In the genomic region with DNA sequence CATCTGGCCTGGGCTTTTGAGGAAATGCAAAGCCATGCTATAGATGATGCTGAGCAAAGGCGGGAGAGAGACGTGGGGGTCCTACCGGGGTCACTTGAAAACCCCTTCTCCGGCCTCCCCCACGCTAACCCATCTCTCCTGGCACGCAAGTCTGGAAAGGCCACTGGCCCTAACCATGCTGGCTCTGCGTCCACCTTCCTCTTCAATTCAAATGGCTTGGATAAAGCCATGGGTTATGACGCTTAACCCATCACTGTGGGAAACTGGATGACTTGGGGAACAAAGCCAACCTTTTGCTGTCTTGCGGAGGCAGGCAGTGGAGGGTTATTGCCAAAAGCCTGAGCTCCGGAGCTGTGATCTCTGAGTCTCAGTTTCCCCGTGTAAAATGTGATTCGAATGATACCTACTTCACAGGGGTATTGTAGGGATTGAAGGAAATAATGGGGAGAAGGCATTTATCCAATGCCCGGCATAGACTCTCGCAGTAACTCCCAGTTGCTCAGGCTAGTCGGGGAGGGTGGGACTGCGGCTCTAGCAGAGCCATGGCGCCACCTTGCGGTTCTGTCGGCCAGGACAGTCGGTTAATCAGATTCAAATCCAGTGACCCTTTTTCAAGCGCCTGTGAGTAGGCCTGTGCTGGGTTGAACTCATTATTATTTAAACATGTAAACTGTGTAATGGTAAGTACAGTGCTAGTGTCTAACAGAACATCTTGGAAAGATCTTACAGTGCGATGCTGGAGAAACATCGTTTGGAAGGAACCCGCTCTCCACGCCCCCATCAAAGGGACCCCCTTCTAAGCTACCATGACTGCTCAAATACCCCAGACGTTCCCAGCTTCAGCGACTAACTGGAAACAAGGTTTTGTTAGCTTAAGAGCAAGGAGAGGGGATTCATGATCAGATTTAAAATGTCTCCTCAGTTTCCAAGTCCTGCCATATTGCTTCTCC, we compare ENCODE assay signal across 8 cellular contexts. TPM values are rescaled to one million over a fixed set of nuclear protein-coding genes. Genes with fewer than 3 reads are reported as not detected.
DNase-seq lines count a peak whose midpoint lies in the region; ATAC-seq and TF ChIP-seq lines count a peak whose summit lies in the region.

No MANE protein-coding gene starts in this region.

- no peaks in the 10 kb centered on the region for H3K36me3 Mint-ChIP-seq in CD4-positive, CD25-positive, alpha-beta regulatory T cell
- H3K36me3 Mint-ChIP-seq in activated CD8-positive, alpha-beta T cell treated with anti-CD3 and anti-CD28 coated beads for 36 hours (ENCODE audit: low read depth): no peaks in the 10 kb centered on the region

- no peaks in the 10 kb centered on the region for H3K4me1 ChIP-seq in CD4-positive, CD25-positive, alpha-beta regulatory T cell (ENCODE audit: control insufficient read depth, insufficient read depth, low read length, poor library complexity, severe bottlenecking)
- H3K4me1 ChIP-seq in mesenchymal stem cell (ENCODE audit: control insufficient read depth, insufficient read depth, low read depth, low read length): peaks cover 15% of the 10 kb centered on the region

- CTCF ChIA-PET in activated CD8-positive, alpha-beta T cell treated with anti-CD3 and anti-CD28 coated beads for 36 hours (lab: Charles Lee): interaction anchor here (0.6 to 3.5 kb wide), 41 partner anchors 10 to 801 kb away, joined by 3 to 53 read pairs (median 4); partner anchors contain the start of genes NEK2 and SLC30A1

- H3K18ac ChIP-seq in mesenchymal stem cell (ENCODE audit: low read depth in 1 of 2, low read length in 2 of 2): no peak overlapping the region

- H2BK5ac ChIP-seq in mesenchymal stem cell (ENCODE audit: low read depth, low read length, poor library complexity, severe bottlenecking): no peak overlapping the region

- no peaks in the 10 kb centered on the region for H3K9me3 ChIP-seq in CD4-positive, CD25-positive, alpha-beta regulatory T cell (ENCODE audit: control insufficient read depth in 2 of 2, low read length in 2 of 2)
- no peaks in the 10 kb centered on the region for H3K9me3 ChIP-seq in mesenchymal stem cell (ENCODE audit: control insufficient read depth, low read length)

- no peak overlapping the region for H2BK120ac ChIP-seq in mesenchymal stem cell (ENCODE audit: low read depth, low read length)

- H4K91ac ChIP-seq in mesenchymal stem cell (ENCODE audit: low read length): no peak overlapping the region

- H2AK5ac ChIP-seq in mesenchymal stem cell (ENCODE audit: low read length, severe bottlenecking): peak overlapping the region; percentile 16

- no peak overlapping the region for H4K8ac ChIP-seq in mesenchymal stem cell (ENCODE audit: low read length)

- no peaks in the 10 kb centered on the region for H3K79me1 ChIP-seq in mesenchymal stem cell (replicated peaks; ENCODE audit: low read length, poor library complexity, severe bottlenecking)

- H3K27me3 Mint-ChIP-seq in CD4-positive, CD25-positive, alpha-beta regulatory T cell: peaks cover 10% of the 10 kb centered on the region
- no peaks in the 10 kb centered on the region for H3K27me3 Mint-ChIP-seq in activated CD8-positive, alpha-beta T cell treated with anti-CD3 and anti-CD28 coated beads for 36 hours

- POLR2A ChIA-PET in activated CD8-positive, alpha-beta T cell treated with anti-CD3 and anti-CD28 coated beads for 36 hours (lab: Charles Lee): interaction anchor here (1.2 kb wide), 1 partner anchor 337 kb away, joined by 3 read pairs; no protein-coding TSS in a partner anchor

- H3K27me3 ChIP-seq in CD4-positive, CD25-positive, alpha-beta regulatory T cell (ENCODE audit: control insufficient read depth, insufficient read depth, low read length): no peaks in the 10 kb centered on the region
- H3K27me3 ChIP-seq in HL-60 (ENCODE audit: insufficient read depth, poor library complexity, severe bottlenecking) (no peaks in the 10 kb centered on the region), mesenchymal stem cell (ENCODE audit: control insufficient read depth in 1 of 2, insufficient read depth in 1 of 2, low read length in 2 of 2) (no peaks in the 10 kb centered on the region)

- H2BK12ac ChIP-seq in mesenchymal stem cell (ENCODE audit: low read length in 2 of 2): peak overlapping the region in 1 of 2 experiments; percentile 7

- peak; percentile 79 to 82 for ATAC-seq in CD4-positive, CD25-positive, alpha-beta regulatory T cell (ENCODE audit: low read depth in 2 of 2)
- ATAC-seq in GM19452 (IDR thresholded peaks at IDR 0.05; ENCODE audit: unreplicated experiment): peak; percentile 92
- ATAC-seq in activated CD8-positive, alpha-beta T cell treated with anti-CD3 and anti-CD28 coated beads for 36 hours: peak; percentile 97

- peaks cover 0 to 2% (median 0%) of the 10 kb centered on the region in 7 donors for H3K9me3 Mint-ChIP-seq in CD4-positive, CD25-positive, alpha-beta regulatory T cell
- H3K9me3 Mint-ChIP-seq in activated CD8-positive, alpha-beta T cell treated with anti-CD3 and anti-CD28 coated beads for 36 hours: no peaks in the 10 kb centered on the region

- no peak overlapping the region for H3K27ac ChIP-seq in CD4-positive, CD25-positive, alpha-beta regulatory T cell (ENCODE audit: insufficient read depth, low read length, poor library complexity, severe bottlenecking)
- H3K27ac ChIP-seq in HL-60 (replicated peaks): no peak overlapping the region
- no peak overlapping the region for H3K27ac ChIP-seq in mesenchymal stem cell (ENCODE audit: low read length, poor library complexity, severe bottlenecking)

- H3K4ac ChIP-seq in mesenchymal stem cell (ENCODE audit: low read depth in 1 of 2, low read length in 2 of 2): no peak overlapping the region

- no peak overlapping the region for H3K23ac ChIP-seq in mesenchymal stem cell (ENCODE audit: low read length in 2 of 2)

- DNase-seq in CD4-positive, CD25-positive, alpha-beta regulatory T cell: peak; percentile 60 to 81 (median 74)
- DNase-seq in HL-60 (ENCODE audit: low read depth in 1 of 2, low spot score in 1 of 2): peak in 1 of 2 experiments; percentile 82
- DNase-seq in NCI-H82 treated with DMSO at 0.1 percent for 48 hours (lab: John Stamatoyannopoulos, UW; ENCODE audit: unreplicated experiment): peak; percentile 79
- peak; percentile 92 for DNase-seq in activated CD8-positive, alpha-beta T cell treated with anti-CD3 and anti-CD28 coated beads for 36 hours
- DNase-seq in effector CD4-positive, alpha-beta T cell: peak; percentile 73
- DNase-seq in mesenchymal stem cell: peak; percentile 81
- peak; percentile 65 to 69 for DNase-seq in stimulated activated CD8-positive, alpha-beta memory T cell treated with anti-CD3 and anti-CD28 coated beads, Interleukin-15, amount 100 ng/mL, for 48 hours (ENCODE audit: low read depth in 2 of 2)

- H3K14ac ChIP-seq in mesenchymal stem cell (ENCODE audit: low read length in 2 of 2): no peak overlapping the region

- H3K27ac Mint-ChIP-seq in CD4-positive, CD25-positive, alpha-beta regulatory T cell: no peak overlapping the region
- no peak overlapping the region for H3K27ac Mint-ChIP-seq in activated CD8-positive, alpha-beta T cell treated with anti-CD3 and anti-CD28 coated beads for 36 hours

- H3K4me3 Mint-ChIP-seq in CD4-positive, CD25-positive, alpha-beta regulatory T cell: no peak overlapping the region
- H3K4me3 Mint-ChIP-seq in activated CD8-positive, alpha-beta T cell treated with anti-CD3 and anti-CD28 coated beads for 36 hours: no peak overlapping the region

- peak; percentile 72 for TF ChIP-seq CTCF in HL-60 (IDR thresholded peaks at IDR 0.05; ENCODE audit: insufficient read depth, low read length)
- TF ChIP-seq CTCF in activated CD8-positive, alpha-beta T cell treated with anti-CD3 and anti-CD28 coated beads for 36 hours (IDR thresholded peaks at IDR 0.05): peak; percentile 98

- H3K4me2 ChIP-seq in mesenchymal stem cell (ENCODE audit: low read length, poor library complexity, severe bottlenecking): no peak overlapping the region

- no peak overlapping the region for H2AFZ ChIP-seq in mesenchymal stem cell (ENCODE audit: low read depth, low read length)

- no peaks in the 10 kb centered on the region for H3K36me3 ChIP-seq in CD4-positive, CD25-positive, alpha-beta regulatory T cell (ENCODE audit: control insufficient read depth, insufficient read depth, low read length)
- H3K36me3 ChIP-seq in mesenchymal stem cell (ENCODE audit: control insufficient read depth in 1 of 2, insufficient read depth in 2 of 2, low read depth in 1 of 2, low read length in 2 of 2): no peaks in the 10 kb centered on the region

- no peak overlapping the region for H2BK15ac ChIP-seq in mesenchymal stem cell (ENCODE audit: low read depth, poor library complexity, severe bottlenecking)

- H3K9ac ChIP-seq in mesenchymal stem cell (ENCODE audit: low read length): peak overlapping the region; percentile 72

- 50% methylated on average over 27 of the region's 27 CpGs for WGBS in mesenchymal stem cell

- H3K4me3 ChIP-seq in CD4-positive, CD25-positive, alpha-beta regulatory T cell (ENCODE audit: low read depth, low read length): no peak overlapping the region
- no peak overlapping the region for H3K4me3 ChIP-seq in HL-60 (replicated peaks; ENCODE audit: insufficient read depth, low read length)
- peak overlapping the region in 1 of 2 experiments; percentile 59 for H3K4me3 ChIP-seq in mesenchymal stem cell (ENCODE audit: insufficient read depth in 1 of 2, low read depth in 1 of 2, low read length in 2 of 2)

- intact Hi-C loops in activated CD8-positive, alpha-beta T cell treated with anti-CD3 and anti-CD28 coated beads for 36 hours (cut with micrococcal nuclease): loop anchor here (2.0 to 10.0 kb wide), 3 partner anchors 78 to 330 kb away; partner anchors contain the start of genes SLC30A1 and TRAF5

- peaks cover 0 to 5% (median 2%) of the 10 kb centered on the region in 4 donors for H3K4me1 Mint-ChIP-seq in CD4-positive, CD25-positive, alpha-beta regulatory T cell
- no peaks in the 10 kb centered on the region for H3K4me1 Mint-ChIP-seq in activated CD8-positive, alpha-beta T cell treated with anti-CD3 and anti-CD28 coated beads for 36 hours (ENCODE audit: low read depth)

RNA-seq across cellular contexts. Expression of gene NEK2, which starts 20.3 kb away (rescaled TPM):
- total RNA-seq in CD4-positive, CD25-positive, alpha-beta regulatory T cell: 0.81 TPM
- 1 to 10 TPM in 3 of 4 donors, under 1 TPM in 1; 0.98 to 1.5 (median 1.5) TPM for polyA plus RNA-seq in CD4-positive, CD25-positive, alpha-beta regulatory T cell
- 10 to 100 TPM; 29.9 to 30.0 TPM for total RNA-seq in activated CD8-positive, alpha-beta T cell treated with anti-CD3 and anti-CD28 coated beads for 36 hours
- polyA plus RNA-seq in mesenchymal stem cell (2013, experiment 1 of 2): 1.8 TPM
- 2.1 TPM for polyA plus RNA-seq in mesenchymal stem cell (2013, experiment 2 of 2)

Comparison
In these comparisons a context has a peak if more than half of its experiments do, and no peak if none do; other contexts are left out.
1. RNA of gene NEK2, which starts 20.3 kb away (total RNA-seq): 29.9 to 30.0 TPM in activated CD8-positive, alpha-beta T cell treated with anti-CD3 and anti-CD28 coated beads for 36 hours; 0.81 TPM in CD4-positive, CD25-positive, alpha-beta regulatory T cell (single experiment); every median in the first group is over 10 times any median in the second.
2. Peak in every context shown above with its lines, with median percentiles within 50 percentile points of each other: ATAC-seq.